ENCODE assay signal across 14 cellular contexts in genomic region chr22:16795504-16795903, GRCh38. TPM values are rescaled to one million over a fixed set of nuclear protein-coding genes. Genes with fewer than 3 reads are reported as not detected.
"Had no signal": no experiment of that assay in that cellular context is flagged by ENCODE, and none has a peak within 500 bp of the region (broad histone marks: within the 10 kb centered on the region; RNA-seq: fewer than 3 reads in every experiment).

No MANE protein-coding gene starts in this region.

RNA-seq across cellular contexts. Expression of gene XKR3, which starts 29.7 kb away (rescaled TPM):
- total RNA-seq: stomach, subcutaneous adipose tissue, suprapubic skin, temporal lobe, thoracic aorta, thyroid gland, tibial nerve, transverse colon, upper lobe of left lung, upper lobe of right lung, ureter, urinary bladder, uterus, vagina had no signal
- polyA plus RNA-seq: stomach, urinary bladder had no signal
